Comparison of ENCODE assay signal across 9 cellular contexts in genomic region chr7:151992375-151992774, GRCh38. TPM values are rescaled to one million over a fixed set of nuclear protein-coding genes. Genes with fewer than 3 reads are reported as not detected.
DNase-seq lines count a peak whose midpoint lies in the region; ATAC-seq and TF ChIP-seq lines count a peak whose summit lies in the region.
"Had no signal": no experiment of that assay in that cellular context is flagged by ENCODE, and none has a peak within 500 bp of the region (broad histone marks: within the 10 kb centered on the region; RNA-seq: fewer than 3 reads in every experiment).

No MANE protein-coding gene starts in this region.

- H3K36me3 Mint-ChIP-seq in immature natural killer cell = no peaks in the 10 kb centered on the region

- in situ Hi-C loops in KBM-7 (cut with MboI; ENCODE audit: low pct_unique_long_range_greater_than_20kb, low sequenced_read_pairs) (no loop called here), SK-MEL-5 (cut with HindIII; ENCODE audit: low pct_unique_long_range_greater_than_20kb, low sequenced_read_pairs) (no loop called here), astrocyte of the cerebellum (cut with HindIII; ENCODE audit: low sequenced_read_pairs) (no loop called here)

- no peak for TF ChIP-seq POLR2A in suprapubic skin (IDR thresholded peaks at IDR 0.05)

- peaks cover 8% of the 10 kb centered on the region for H3K27me3 ChIP-seq in suprapubic skin

- no peak overlapping the region for H3K4me3 ChIP-seq in astrocyte of the cerebellum (ENCODE audit: low read depth, low read length)
- H3K4me3 ChIP-seq in suprapubic skin = no peak overlapping the region
- H3K4me3 ChIP-seq: skin epidermis had no signal

- DNase-seq in GM10248 (ENCODE audit: extremely low spot score) (peak; percentile 43), KBM-7 (peak; percentile 75), SK-MEL-5 (ENCODE audit: low read depth, low spot score) (peak; percentile 84), astrocyte of the cerebellum (ENCODE audit: low read depth) (no peak), immature natural killer cell (peak; percentile 27 to 44 (median 37)), suprapubic skin (ENCODE audit: low spot score in 2 of 2) (no peak)
- peak; percentile 35 for DNase-seq in stimulated activated CD4-positive, alpha-beta T cell treated with anti-CD3 and anti-CD28 coated beads, Interleukin-4, amount 100 ng/mL, for 1 hour

- H3K36me3 ChIP-seq in suprapubic skin = no peaks in the 10 kb centered on the region

- TF ChIP-seq CTCF in GM10248 (IDR thresholded peaks at IDR 0.05; ENCODE audit: control extremely low read depth, extremely low read depth, low read depth, missing control alignments) (peak; percentile 22), astrocyte of the cerebellum (IDR thresholded peaks at IDR 0.05; ENCODE audit: low read depth, low read length, missing control alignments) (peak; percentile 9), suprapubic skin (IDR thresholded peaks at IDR 0.05) (peak in 1 of 2 donors; percentile 13)

- H3K9me3 Mint-ChIP-seq in immature natural killer cell = peaks cover 0 to 2% (median 0%) of the 10 kb centered on the region in 6 donors

- POLR2A ChIA-PET in GM10248 (lab: Yijun Ruan, JAX) = no interaction called here

- TF ChIP-seq EP300 in suprapubic skin (IDR thresholded peaks at IDR 0.05) = no peak

- H3K27me3 Mint-ChIP-seq in immature natural killer cell (ENCODE audit: low read depth in 3 of 3) = peaks cover 0 to 11% (median 7%) of the 10 kb centered on the region in 3 donors

- H3K4me1 Mint-ChIP-seq in immature natural killer cell = peaks cover 2 to 6% of the 10 kb centered on the region in 2 donors

- WGBS in suprapubic skin = 14% methylated on average over 12 of the region's 12 CpGs

- peaks cover 3% of the 10 kb centered on the region for H3K4me1 ChIP-seq in suprapubic skin

- CTCF ChIA-PET in GM10248 (lab: Yijun Ruan, JAX) = no interaction called here

- ATAC-seq in HG02852 (IDR thresholded peaks at IDR 0.05; ENCODE audit: unreplicated experiment) = no peak

- no peak overlapping the region for H3K27ac Mint-ChIP-seq in immature natural killer cell

- H3K27ac ChIP-seq in suprapubic skin = no peak overlapping the region
- H3K27ac ChIP-seq: skin epidermis had no signal

- no peaks in the 10 kb centered on the region for H3K9me3 ChIP-seq in suprapubic skin

- no peak overlapping the region for H3K4me3 Mint-ChIP-seq in immature natural killer cell

RNA-seq across cellular contexts. Expression of gene GALNT11, which starts 33.1 kb away (rescaled TPM):
- total RNA-seq in SK-MEL-5 (2014; rRNA removed; shearing (Covaris generic)) = 82.7 and 84.5 TPM in 2 replicates
- 85.4 and 93.9 TPM in 2 replicates for polyA plus RNA-seq in SK-MEL-5 (2015; cell fraction: cytosol; rRNA removed)
- 71.5 and 78.5 TPM in 2 replicates for polyA plus RNA-seq in SK-MEL-5 (2015; cell fraction: nucleus; rRNA removed)
- polyA plus RNA-seq in immature natural killer cell = 10 to 100 TPM; 59.2 to 86.2 (median 63.3) TPM
- 10 to 100 TPM; 34.5 to 48.6 (median 42.5) TPM for total RNA-seq in suprapubic skin

RNA-seq across cellular contexts. Expression of gene GALNTL5, which starts 36.1 kb away (rescaled TPM):
- 0.19 TPM in 1 of 2 replicates, not detected in the other for total RNA-seq in SK-MEL-5 (2014; rRNA removed; shearing (Covaris generic))
- polyA plus RNA-seq in SK-MEL-5 (2015; cell fraction: cytosol; rRNA removed) = not detected in 2 replicates
- not detected in 2 replicates for polyA plus RNA-seq in SK-MEL-5 (2015; cell fraction: nucleus; rRNA removed)
- polyA plus RNA-seq in immature natural killer cell = not detected
- total RNA-seq in suprapubic skin = not detected

Comparison
In these comparisons a context has a peak if more than half of its experiments do, and no peak if none do; other contexts are left out.
1. DNase-seq: peak in GM10248 (single experiment), KBM-7 (single experiment), SK-MEL-5 (single experiment), immature natural killer cell (3 of 3) and stimulated activated CD4-positive, alpha-beta T cell treated with anti-CD3 and anti-CD28 coated beads, Interleukin-4, amount 100 ng/mL, for 1 hour (single experiment); none in astrocyte of the cerebellum (single experiment) and suprapubic skin (0 of 2).